ENCODE assay signal across 15 cellular contexts in the genomic region with DNA sequence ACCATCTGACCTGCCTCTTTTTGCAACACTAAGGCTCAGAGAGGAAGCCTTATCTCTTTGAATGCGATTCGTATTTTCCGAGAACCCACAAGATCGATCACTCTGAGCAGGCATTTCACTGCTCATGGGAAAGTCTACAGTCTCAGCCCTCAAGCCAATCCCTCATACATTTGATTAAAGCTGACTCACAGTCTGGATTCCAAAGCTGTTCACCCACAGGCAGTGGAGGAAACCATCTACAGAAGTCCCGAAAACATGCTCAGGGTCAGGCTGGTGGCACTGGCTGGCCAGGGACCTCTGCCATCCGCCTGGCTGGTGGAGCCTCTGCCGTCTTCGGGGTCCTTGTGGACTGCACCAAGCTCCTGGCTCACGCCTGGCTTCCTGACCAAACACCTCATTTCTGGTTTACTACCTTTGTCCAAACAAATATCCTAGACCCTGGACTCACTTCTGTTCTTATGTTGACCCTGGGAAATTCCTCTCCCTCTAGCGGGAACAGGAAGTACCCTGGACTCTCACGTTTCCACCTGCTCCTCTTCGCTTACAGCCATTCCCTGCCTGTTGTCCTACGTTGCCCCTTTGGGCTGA.
DNase-seq lines count a peak whose midpoint lies in the region; ATAC-seq and TF ChIP-seq lines count a peak whose summit lies in the region.
"Had no signal": no experiment of that assay in that cellular context is flagged by ENCODE, and none has a peak within 500 bp of the region (broad histone marks: within the 10 kb centered on the region; RNA-seq: fewer than 3 reads in every experiment).

No MANE protein-coding gene starts in this region.

- WGBS in hepatocyte (ENCODE audit: low lambda C conversion rate, missing lambda C conversion rate), result 74% methylated on average over 13 of the region's 13 CpGs

- H3K4me1 ChIP-seq in hepatocyte (ENCODE audit: insufficient read depth), result peaks cover 36% of the 10 kb centered on the region
- H3K4me1 ChIP-seq: neural progenitor cell, transverse colon had no signal

- H4K20me1 ChIP-seq in hepatocyte (ENCODE audit: insufficient read depth, poor library complexity, severe bottlenecking), result no peaks in the 10 kb centered on the region

- no peaks in the 10 kb centered on the region for H3K9me2 ChIP-seq in hepatocyte (replicated peaks; ENCODE audit: insufficient read depth)

- H3K9me3 ChIP-seq in hepatocyte (ENCODE audit: low read depth), result no peaks in the 10 kb centered on the region
- H3K9me3 ChIP-seq: transverse colon had no signal

- H3K27me3 ChIP-seq in hepatocyte, result no peaks in the 10 kb centered on the region
- H3K27me3 ChIP-seq: neural progenitor cell, transverse colon had no signal

- no peak overlapping the region for H3K27ac Mint-ChIP-seq in activated naive CD4-positive, alpha-beta T cell treated with anti-CD3 and anti-CD28 coated beads, Interleukin-2, amount 10 ng/mL, durations not matched to agents 7 days and 5 days
- H3K27ac Mint-ChIP-seq in activated T-cell treated with anti-CD3 and anti-CD28 coated beads, Interleukin-2, amount 50 U/mL, for 72 hours, result no peak overlapping the region
- H3K27ac Mint-ChIP-seq: activated CD4-positive, alpha-beta T cell treated with anti-CD3 and anti-CD28 coated beads, Interleukin-2, amount 10 ng/mL, durations not matched to agents 24 days and 14 days; activated T-helper 2 cell treated with anti-CD3 and anti-CD28 coated beads, Interferon-gamma antibody, Interleukin-2, Interleukin-4, amounts not matched to agents 10 μg/mL and 5 μg/mL and 100 μg/mL, durations not matched to agents 14 hours and 24 hours and 36 hours; neural progenitor cell had no signal

- H3K9me3 Mint-ChIP-seq in activated naive CD4-positive, alpha-beta T cell treated with anti-CD3 and anti-CD28 coated beads, Interleukin-2, amount 10 ng/mL, durations not matched to agents 7 days and 5 days, result peaks cover 3% of the 10 kb centered on the region
- peaks cover 0 to 2% of the 10 kb centered on the region in 2 donors for H3K9me3 Mint-ChIP-seq in activated T-cell treated with anti-CD3 and anti-CD28 coated beads, Interleukin-2, amount 50 U/mL, for 72 hours

- CTCF ChIA-PET in activated naive CD4-positive, alpha-beta T cell treated with anti-CD3 and anti-CD28 coated beads, Interleukin-2, amount 10 ng/mL, durations not matched to agents 7 days and 5 days (lab: Charles Lee), result no interaction called here

- peak overlapping the region; percentile 47 for H3K27ac ChIP-seq in hepatocyte
- H3K27ac ChIP-seq: 22Rv1, neural progenitor cell, transverse colon had no signal

- no peak overlapping the region for H3K4me2 ChIP-seq in hepatocyte
- H3K4me2 ChIP-seq: neural progenitor cell had no signal

- ATAC-seq in activated T-cell treated with anti-CD3 and anti-CD28 coated beads, Interleukin-2, amount 50 U/mL, for 72 hours (replicated peaks in 1 of 2), result no peak
- ATAC-seq in HG03354 (IDR thresholded peaks at IDR 0.05; ENCODE audit: poor library complexity, severe bottlenecking, unreplicated experiment), result no peak

- no peaks in the 10 kb centered on the region for H3K4me1 Mint-ChIP-seq in activated naive CD4-positive, alpha-beta T cell treated with anti-CD3 and anti-CD28 coated beads, Interleukin-2, amount 10 ng/mL, durations not matched to agents 7 days and 5 days
- H3K4me1 Mint-ChIP-seq in activated T-cell treated with anti-CD3 and anti-CD28 coated beads, Interleukin-2, amount 50 U/mL, for 72 hours (ENCODE audit: low read depth), result peaks cover 5% of the 10 kb centered on the region
- H3K4me1 Mint-ChIP-seq: activated CD4-positive, alpha-beta T cell treated with anti-CD3 and anti-CD28 coated beads, Interleukin-2, amount 10 ng/mL, durations not matched to agents 24 days and 14 days had no signal

- no peak overlapping the region for H3K4me3 Mint-ChIP-seq in activated naive CD4-positive, alpha-beta T cell treated with anti-CD3 and anti-CD28 coated beads, Interleukin-2, amount 10 ng/mL, durations not matched to agents 7 days and 5 days
- no peak overlapping the region for H3K4me3 Mint-ChIP-seq in activated T-cell treated with anti-CD3 and anti-CD28 coated beads, Interleukin-2, amount 50 U/mL, for 72 hours
- H3K4me3 Mint-ChIP-seq: activated CD4-positive, alpha-beta T cell treated with anti-CD3 and anti-CD28 coated beads, Interleukin-2, amount 10 ng/mL, durations not matched to agents 24 days and 14 days; neural progenitor cell had no signal

- no peaks in the 10 kb centered on the region for H3K79me2 ChIP-seq in hepatocyte

- no peaks in the 10 kb centered on the region for H3K27me3 Mint-ChIP-seq in activated naive CD4-positive, alpha-beta T cell treated with anti-CD3 and anti-CD28 coated beads, Interleukin-2, amount 10 ng/mL, durations not matched to agents 7 days and 5 days
- H3K27me3 Mint-ChIP-seq in activated T-cell treated with anti-CD3 and anti-CD28 coated beads, Interleukin-2, amount 50 U/mL, for 72 hours (ENCODE audit: low read depth), result no peaks in the 10 kb centered on the region
- H3K27me3 Mint-ChIP-seq: activated CD4-positive, alpha-beta T cell treated with anti-CD3 and anti-CD28 coated beads, Interleukin-2, amount 10 ng/mL, durations not matched to agents 24 days and 14 days had no signal

- H3K4me3 ChIP-seq in hepatocyte, result no peak overlapping the region
- H3K4me3 ChIP-seq: neural progenitor cell, transverse colon had no signal

- DNase-seq in NCI-H748 (lab: John Stamatoyannopoulos, UW; ENCODE audit: unreplicated experiment), result peak; percentile 13
- DNase-seq in NCI-H748 treated with DMSO at 0.1 percent for 48 hours (lab: John Stamatoyannopoulos, UW), result no peak
- peak; percentile 94 for DNase-seq in astrocyte of the hippocampus (ENCODE audit: low read depth, low spot score)
- no peak for DNase-seq in hepatocyte (ENCODE audit: low spot score)
- DNase-seq in activated naive CD4-positive, alpha-beta T cell treated with anti-CD3 and anti-CD28 coated beads, Interleukin-2, amount 10 ng/mL, durations not matched to agents 7 days and 5 days, result no peak
- no peak for DNase-seq in activated T-cell treated with anti-CD3 and anti-CD28 coated beads, Interleukin-2, amount 50 U/mL, for 72 hours
- DNase-seq in NCI-H2107 (lab: John Stamatoyannopoulos, UW), result no peak
- DNase-seq: activated CD4-positive, alpha-beta T cell treated with anti-CD3 and anti-CD28 coated beads, Interleukin-2, amount 10 ng/mL, durations not matched to agents 24 days and 14 days; DMS79 treated with DMSO at 0.1 percent for 48 hours; NCI-H2171; transverse colon had no signal

- no peak overlapping the region for H2AFZ ChIP-seq in hepatocyte
- H2AFZ ChIP-seq: neural progenitor cell had no signal

- H3K36me3 ChIP-seq in hepatocyte (replicated peaks; ENCODE audit: insufficient read depth, low read depth), result no peaks in the 10 kb centered on the region
- H3K36me3 ChIP-seq: neural progenitor cell, transverse colon had no signal

- peaks cover 2% of the 10 kb centered on the region for H3K36me3 Mint-ChIP-seq in activated naive CD4-positive, alpha-beta T cell treated with anti-CD3 and anti-CD28 coated beads, Interleukin-2, amount 10 ng/mL, durations not matched to agents 7 days and 5 days
- peaks cover 2% of the 10 kb centered on the region in 2 donors for H3K36me3 Mint-ChIP-seq in activated T-cell treated with anti-CD3 and anti-CD28 coated beads, Interleukin-2, amount 50 U/mL, for 72 hours (ENCODE audit: insufficient read depth in 2 of 2)

- TF ChIP-seq CTCF in hepatocyte (IDR thresholded peaks at IDR 0.05; ENCODE audit: poor library complexity), result no peak

Comparison
In these comparisons a context has a peak if more than half of its experiments do, and no peak if none do; other contexts are left out.
1. DNase-seq: peak in NCI-H748 (single experiment) and astrocyte of the hippocampus (single experiment); none in NCI-H748 treated with DMSO at 0.1 percent for 48 hours (single experiment), hepatocyte (single experiment), activated naive CD4-positive, alpha-beta T cell treated with anti-CD3 and anti-CD28 coated beads, Interleukin-2, amount 10 ng/mL, durations not matched to agents 7 days and 5 days (single experiment), activated T-cell treated with anti-CD3 and anti-CD28 coated beads, Interleukin-2, amount 50 U/mL, for 72 hours (0 of 2) and NCI-H2107 (single experiment).